ENCODE assay signal across 2 cellular contexts in the genomic region with DNA sequence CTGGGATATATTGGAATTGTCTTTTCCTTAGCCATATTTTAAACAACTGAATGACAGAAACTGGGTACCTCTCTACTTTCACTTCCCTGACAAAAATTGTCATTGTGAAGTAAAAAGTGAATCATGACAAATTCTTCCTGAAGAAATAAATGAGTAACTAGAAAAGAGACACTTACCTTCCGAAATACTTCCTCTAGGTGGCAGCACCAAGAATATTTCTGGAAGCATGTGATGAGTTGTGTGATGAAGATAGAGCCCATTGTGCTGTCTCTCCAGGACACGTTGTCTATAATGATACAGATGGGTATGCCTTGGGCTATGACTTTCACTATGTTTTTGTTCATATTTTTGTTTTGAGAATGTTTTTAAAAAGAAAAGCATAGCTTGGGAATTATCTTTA.
TF ChIP-seq lines count a peak whose summit lies in the region.

No MANE protein-coding gene starts in this region.

TF ChIP-seq in HCT116, 20 proteins besides CTCF, POLR2A, EP300 and RAD21 (continued from another document):
- no peak for TF ChIP-seq ZBTB33 (IDR thresholded peaks at IDR 0.05; ENCODE audit: extremely low read depth, insufficient replicate concordance, low read length)
- TF ChIP-seq ZFX (IDR thresholded peaks at IDR 0.05) = no peak
- TF ChIP-seq, protein P1, sequence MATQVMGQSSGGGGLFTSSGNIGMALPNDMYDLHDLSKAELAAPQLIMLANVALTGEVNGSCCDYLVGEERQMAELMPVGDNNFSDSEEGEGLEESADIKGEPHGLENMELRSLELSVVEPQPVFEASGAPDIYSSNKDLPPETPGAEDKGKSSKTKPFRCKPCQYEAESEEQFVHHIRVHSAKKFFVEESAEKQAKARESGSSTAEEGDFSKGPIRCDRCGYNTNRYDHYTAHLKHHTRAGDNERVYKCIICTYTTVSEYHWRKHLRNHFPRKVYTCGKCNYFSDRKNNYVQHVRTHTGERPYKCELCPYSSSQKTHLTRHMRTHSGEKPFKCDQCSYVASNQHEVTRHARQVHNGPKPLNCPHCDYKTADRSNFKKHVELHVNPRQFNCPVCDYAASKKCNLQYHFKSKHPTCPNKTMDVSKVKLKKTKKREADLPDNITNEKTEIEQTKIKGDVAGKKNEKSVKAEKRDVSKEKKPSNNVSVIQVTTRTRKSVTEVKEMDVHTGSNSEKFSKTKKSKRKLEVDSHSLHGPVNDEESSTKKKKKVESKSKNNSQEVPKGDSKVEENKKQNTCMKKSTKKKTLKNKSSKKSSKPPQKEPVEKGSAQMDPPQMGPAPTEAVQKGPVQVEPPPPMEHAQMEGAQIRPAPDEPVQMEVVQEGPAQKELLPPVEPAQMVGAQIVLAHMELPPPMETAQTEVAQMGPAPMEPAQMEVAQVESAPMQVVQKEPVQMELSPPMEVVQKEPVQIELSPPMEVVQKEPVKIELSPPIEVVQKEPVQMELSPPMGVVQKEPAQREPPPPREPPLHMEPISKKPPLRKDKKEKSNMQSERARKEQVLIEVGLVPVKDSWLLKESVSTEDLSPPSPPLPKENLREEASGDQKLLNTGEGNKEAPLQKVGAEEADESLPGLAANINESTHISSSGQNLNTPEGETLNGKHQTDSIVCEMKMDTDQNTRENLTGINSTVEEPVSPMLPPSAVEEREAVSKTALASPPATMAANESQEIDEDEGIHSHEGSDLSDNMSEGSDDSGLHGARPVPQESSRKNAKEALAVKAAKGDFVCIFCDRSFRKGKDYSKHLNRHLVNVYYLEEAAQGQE (IDR thresholded peaks at IDR 0.05; ENCODE audit: low read depth) = no peak
- TF ChIP-seq TCF7L2 (IDR thresholded peaks at IDR 0.05; ENCODE audit: borderline replicate concordance, extremely low read depth, insufficient read depth, insufficient read length) = no peak
- no peak for TF ChIP-seq EZH2phosphoT487 (IDR thresholded peaks at IDR 0.05; ENCODE audit: borderline replicate concordance)
- no peak for TF ChIP-seq CEBPB (IDR thresholded peaks at IDR 0.05; ENCODE audit: low read depth)

TF ChIP-seq in WTC11, 78 proteins besides CTCF, POLR2A, EP300 and RAD21 (continued from another document):
- TF ChIP-seq, protein P2, sequence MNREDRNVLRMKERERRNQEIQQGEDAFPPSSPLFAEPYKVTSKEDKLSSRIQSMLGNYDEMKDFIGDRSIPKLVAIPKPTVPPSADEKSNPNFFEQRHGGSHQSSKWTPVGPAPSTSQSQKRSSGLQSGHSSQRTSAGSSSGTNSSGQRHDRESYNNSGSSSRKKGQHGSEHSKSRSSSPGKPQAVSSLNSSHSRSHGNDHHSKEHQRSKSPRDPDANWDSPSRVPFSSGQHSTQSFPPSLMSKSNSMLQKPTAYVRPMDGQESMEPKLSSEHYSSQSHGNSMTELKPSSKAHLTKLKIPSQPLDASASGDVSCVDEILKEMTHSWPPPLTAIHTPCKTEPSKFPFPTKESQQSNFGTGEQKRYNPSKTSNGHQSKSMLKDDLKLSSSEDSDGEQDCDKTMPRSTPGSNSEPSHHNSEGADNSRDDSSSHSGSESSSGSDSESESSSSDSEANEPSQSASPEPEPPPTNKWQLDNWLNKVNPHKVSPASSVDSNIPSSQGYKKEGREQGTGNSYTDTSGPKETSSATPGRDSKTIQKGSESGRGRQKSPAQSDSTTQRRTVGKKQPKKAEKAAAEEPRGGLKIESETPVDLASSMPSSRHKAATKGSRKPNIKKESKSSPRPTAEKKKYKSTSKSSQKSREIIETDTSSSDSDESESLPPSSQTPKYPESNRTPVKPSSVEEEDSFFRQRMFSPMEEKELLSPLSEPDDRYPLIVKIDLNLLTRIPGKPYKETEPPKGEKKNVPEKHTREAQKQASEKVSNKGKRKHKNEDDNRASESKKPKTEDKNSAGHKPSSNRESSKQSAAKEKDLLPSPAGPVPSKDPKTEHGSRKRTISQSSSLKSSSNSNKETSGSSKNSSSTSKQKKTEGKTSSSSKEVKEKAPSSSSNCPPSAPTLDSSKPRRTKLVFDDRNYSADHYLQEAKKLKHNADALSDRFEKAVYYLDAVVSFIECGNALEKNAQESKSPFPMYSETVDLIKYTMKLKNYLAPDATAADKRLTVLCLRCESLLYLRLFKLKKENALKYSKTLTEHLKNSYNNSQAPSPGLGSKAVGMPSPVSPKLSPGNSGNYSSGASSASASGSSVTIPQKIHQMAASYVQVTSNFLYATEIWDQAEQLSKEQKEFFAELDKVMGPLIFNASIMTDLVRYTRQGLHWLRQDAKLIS (CRISPR knock-in tag; IDR thresholded peaks at IDR 0.05; ENCODE audit: borderline replicate concordance) = no peak
- TF ChIP-seq ZNF416 (CRISPR knock-in tag; IDR thresholded peaks at IDR 0.05) = no peak
- TF ChIP-seq STAT6 (CRISPR knock-in tag; conservative IDR thresholded peaks at IDR 0.05; ENCODE audit: low read depth) = no peak
- no peak for TF ChIP-seq NR3C1 (CRISPR knock-in tag; conservative IDR thresholded peaks at IDR 0.05; ENCODE audit: low read depth)
- no peak for TF ChIP-seq ZNF671 (CRISPR knock-in tag; IDR thresholded peaks at IDR 0.05)
- TF ChIP-seq E2F5 (CRISPR knock-in tag; IDR thresholded peaks at IDR 0.05) = no peak
- no peak for TF ChIP-seq GTF2I (CRISPR knock-in tag; conservative IDR thresholded peaks at IDR 0.05)
- no peak for TF ChIP-seq RELA (CRISPR knock-in tag; IDR thresholded peaks at IDR 0.05; ENCODE audit: borderline replicate concordance)
- no peak for TF ChIP-seq IRF2 (CRISPR knock-in tag; IDR thresholded peaks at IDR 0.05; ENCODE audit: borderline replicate concordance, low read depth)
- TF ChIP-seq ZNF263 (CRISPR knock-in tag; IDR thresholded peaks at IDR 0.05; ENCODE audit: low read depth) = no peak
- TF ChIP-seq TP53 (CRISPR knock-in tag; IDR thresholded peaks at IDR 0.05) = no peak
